ENCODE assay signal across 2 cellular contexts in genomic region chr1:204493882-204494280, GRCh38.
TF ChIP-seq lines count a peak whose summit lies in the region.

No MANE protein-coding gene starts in this region.

TF ChIP-seq in SK-N-SH, 30 proteins besides CTCF, POLR2A, EP300 and RAD21:
- TF ChIP-seq TAF1 (IDR thresholded peaks at IDR 0.05; ENCODE audit: borderline replicate concordance, low read depth, low read length) = no peak
- peak; percentile 32; the same call in 1 of the 2 replicates for TF ChIP-seq GATA2 (CRISPR knock-in tag; IDR thresholded peaks at IDR 0.05)
- no peak for TF ChIP-seq NRF1 (IDR thresholded peaks at IDR 0.05; ENCODE audit: low read depth, low read length)
- TF ChIP-seq POLR2AphosphoS5 (IDR thresholded peaks at IDR 0.05; ENCODE audit: low read depth, low read length) = no peak
- no peak for TF ChIP-seq RCOR1 (IDR thresholded peaks at IDR 0.05; ENCODE audit: low read length)
- TF ChIP-seq CHD2 (IDR thresholded peaks at IDR 0.05; ENCODE audit: low read length, partially characterized antibody) = peak; percentile 74
- TF ChIP-seq RXRA (IDR thresholded peaks at IDR 0.05; ENCODE audit: borderline replicate concordance, low read depth) = no peak
- no peak for TF ChIP-seq MAX (IDR thresholded peaks at IDR 0.05; ENCODE audit: low read depth)
- 0 out of 2 replicates have a peak, but pooled peaks have one; percentile 35 for TF ChIP-seq FOXM1 (IDR thresholded peaks at IDR 0.05; ENCODE audit: low read depth)
- no peak for TF ChIP-seq SMC3 (IDR thresholded peaks at IDR 0.05; ENCODE audit: low read depth, low read length)
TF ChIP-seq in SK-N-SH: peak in this region for 3.

TF ChIP-seq in GM12878, 131 proteins besides CTCF, POLR2A, EP300 and RAD21:
- TF ChIP-seq HSF1 (IDR thresholded peaks at IDR 0.05; ENCODE audit: low read depth, low read length) (no peak), ASH2L (IDR thresholded peaks at IDR 0.05; ENCODE audit: borderline replicate concordance, low read depth) (no peak), TCF12 (IDR thresholded peaks at IDR 0.05; ENCODE audit: low read depth, low read length) (peak; percentile 13; the same call in 1 of the 2 replicates), MXI1 (IDR thresholded peaks at IDR 0.05; ENCODE audit: low read depth, low read length) (peak; percentile 62), RELB (IDR thresholded peaks at IDR 0.05; ENCODE audit: low read depth) (0 out of 2 replicates have a peak, but pooled peaks have one; percentile 16), ATF2 (IDR thresholded peaks at IDR 0.05; ENCODE audit: low read length) (no peak), BHLHE40 (IDR thresholded peaks at IDR 0.05; ENCODE audit: borderline replicate concordance in 1 of 2, low read depth in 2 of 2, low read length in 1 of 2) (0 out of 4 replicates have a peak, but pooled peaks of 1 of the 2 experiments have one; percentile 24), CHD2 (IDR thresholded peaks at IDR 0.05; ENCODE audit: borderline replicate concordance, low read depth, low read length) (peak; percentile 49; the same call in 1 of the 2 replicates), TARDBP (IDR thresholded peaks at IDR 0.05; ENCODE audit: borderline replicate concordance) (no peak), CHD1 (IDR thresholded peaks at IDR 0.05; ENCODE audit: low read depth, low read length) (0 out of 2 replicates have a peak, but pooled peaks have one; percentile 26), MLLT1 (IDR thresholded peaks at IDR 0.05) (0 out of 2 replicates have a peak, but pooled peaks have one; percentile 20), RUNX3 (IDR thresholded peaks at IDR 0.05; ENCODE audit: low read length) (peak; percentile 24; the same call in 1 of the 2 replicates), TBL1XR1 (IDR thresholded peaks at IDR 0.05; ENCODE audit: low read depth, low read length) (0 out of 2 replicates have a peak, but pooled peaks have one; percentile 34), YY1 (IDR thresholded peaks at IDR 0.05; ENCODE audit: low read depth, low read length) (peak; percentile 35; the same call in 1 of the 2 replicates)
